Comparison of ENCODE assay signal across 8 cellular contexts in the genomic region with DNA sequence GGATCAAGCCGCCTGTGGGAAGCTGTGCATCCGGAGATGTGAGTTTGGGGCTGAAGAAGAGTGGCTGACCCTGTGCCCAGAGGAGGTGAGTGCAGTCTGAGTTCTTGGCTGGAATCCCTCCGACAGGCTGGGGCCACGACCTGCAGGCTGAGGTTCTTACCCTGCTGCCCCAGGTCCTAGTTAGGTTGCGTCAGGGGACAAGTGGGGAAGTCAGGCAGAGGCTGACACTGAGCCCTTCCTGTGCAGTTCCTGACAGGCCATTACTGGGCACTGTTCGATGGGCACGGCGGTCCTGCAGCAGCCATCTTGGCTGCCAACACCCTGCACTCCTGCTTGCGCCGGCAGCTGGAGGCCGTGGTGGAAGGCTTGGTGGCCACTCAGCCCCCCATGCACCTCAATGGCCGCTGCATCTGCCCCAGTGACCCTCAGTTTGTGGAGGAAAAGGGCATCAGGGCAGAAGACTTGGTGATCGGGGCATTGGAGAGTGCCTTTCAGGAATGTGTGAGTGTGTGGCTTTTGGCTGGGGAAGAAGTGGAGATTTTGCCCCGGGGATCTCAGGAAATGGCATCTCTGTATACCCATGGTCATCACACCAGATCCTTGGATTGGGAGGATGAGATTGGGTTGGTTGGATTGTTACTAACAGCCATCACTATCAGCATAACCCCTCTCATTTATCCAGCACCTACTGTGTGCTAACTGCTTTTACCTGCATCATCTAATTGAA. TPM values are rescaled to one million over a fixed set of nuclear protein-coding genes. Genes with fewer than 3 reads are reported as not detected.
A peak's percentile ranks its signal among the peaks of the same experiment; 100 is the strongest.
DNase-seq lines count a peak whose midpoint lies in the region; ATAC-seq and TF ChIP-seq lines count a peak whose summit lies in the region.

No MANE protein-coding gene starts in this region.

- H3K36me3 ChIP-seq in H7 (replicated peaks; ENCODE audit: control insufficient read depth, insufficient read depth, low read length) (peaks cover 5% of the 10 kb centered on the region), testis (ENCODE audit: low read depth, missing control alignments) (no peaks in the 10 kb centered on the region)

- H3K27ac Mint-ChIP-seq in activated CD8-positive, alpha-beta T cell treated with anti-CD3 and anti-CD28 coated beads for 36 hours = peak overlapping the region; percentile 94
- peak overlapping the region; percentile 91 for H3K27ac Mint-ChIP-seq in stimulated activated naive B cell treated with anti-CD40 and anti-IgM and Interleukin-4, amounts not matched to agents 10 μg/mL and 1 μg/mL and 100 μg/mL, for 72 hours

- no peaks in the 10 kb centered on the region for H3K27me3 Mint-ChIP-seq in activated CD8-positive, alpha-beta T cell treated with anti-CD3 and anti-CD28 coated beads for 36 hours
- H3K27me3 Mint-ChIP-seq in stimulated activated naive B cell treated with anti-CD40 and anti-IgM and Interleukin-4, amounts not matched to agents 10 μg/mL and 1 μg/mL and 100 μg/mL, for 72 hours = no peaks in the 10 kb centered on the region

- H3K4me3 ChIP-seq in H7 (ENCODE audit: insufficient read depth, low read depth, low read length) = no peak overlapping the region
- no peak overlapping the region for H3K4me3 ChIP-seq in testis

- POLR2A ChIA-PET in activated CD8-positive, alpha-beta T cell treated with anti-CD3 and anti-CD28 coated beads for 36 hours (lab: Charles Lee) = interaction anchor here (1.3 to 33.3 kb wide), 5 partner anchors 10 to 31 kb away, joined by 3 to 949 read pairs (median 38); partner anchors contain the start of genes GLYCTK, TWF2 and WDR82

- peak; percentile 5 for ATAC-seq in activated CD8-positive, alpha-beta T cell treated with anti-CD3 and anti-CD28 coated beads for 36 hours
- peak; percentile 5 for ATAC-seq in left ventricle myocardium superior
- no peak for ATAC-seq in stimulated activated naive B cell treated with anti-CD40 and anti-IgM and Interleukin-4, amounts not matched to agents 10 μg/mL and 1 μg/mL and 100 μg/mL, for 72 hours (replicated peaks)

- peaks cover 71% of the 10 kb centered on the region for H3K4me1 Mint-ChIP-seq in activated CD8-positive, alpha-beta T cell treated with anti-CD3 and anti-CD28 coated beads for 36 hours (ENCODE audit: low read depth)
- peaks cover 44 to 75% of the 10 kb centered on the region in 2 donors for H3K4me1 Mint-ChIP-seq in stimulated activated naive B cell treated with anti-CD40 and anti-IgM and Interleukin-4, amounts not matched to agents 10 μg/mL and 1 μg/mL and 100 μg/mL, for 72 hours

- CTCF ChIA-PET in activated CD8-positive, alpha-beta T cell treated with anti-CD3 and anti-CD28 coated beads for 36 hours (lab: Charles Lee) = interaction anchor here (0.6 to 2.0 kb wide), 5 partner anchors 12 to 92 kb away, joined by 3 to 6 read pairs (median 5); no protein-coding TSS in a partner anchor

- H3K36me3 Mint-ChIP-seq in activated CD8-positive, alpha-beta T cell treated with anti-CD3 and anti-CD28 coated beads for 36 hours (ENCODE audit: low read depth) = peaks cover 76% of the 10 kb centered on the region
- peaks cover 34 to 45% of the 10 kb centered on the region in 2 donors for H3K36me3 Mint-ChIP-seq in stimulated activated naive B cell treated with anti-CD40 and anti-IgM and Interleukin-4, amounts not matched to agents 10 μg/mL and 1 μg/mL and 100 μg/mL, for 72 hours

- no peak overlapping the region for H3K27ac ChIP-seq in testis

- H3K9me3 ChIP-seq in testis = no peaks in the 10 kb centered on the region

- 83 to 86% methylated on average over 11 to 14 of the region's 14 CpGs for WGBS in testis, 2 donors

- peak; percentile 50 for DNase-seq in H7
- peak; percentile 47 for DNase-seq in activated CD8-positive, alpha-beta T cell treated with anti-CD3 and anti-CD28 coated beads for 36 hours
- no peak for DNase-seq in left ventricle myocardium superior
- no peak for DNase-seq in stimulated activated naive B cell treated with anti-CD40 and anti-IgM and Interleukin-4, amounts not matched to agents 10 μg/mL and 1 μg/mL and 100 μg/mL, for 72 hours
- DNase-seq in testis = no peak
- DNase-seq in RPMI8226 = no peak
- no peak for DNase-seq in NCI-H1048 (lab: John Stamatoyannopoulos, UW)
- no peak for DNase-seq in COLO829 (ENCODE audit: low spot score)

- TF ChIP-seq CTCF in activated CD8-positive, alpha-beta T cell treated with anti-CD3 and anti-CD28 coated beads for 36 hours (IDR thresholded peaks at IDR 0.05) = no peak
- TF ChIP-seq CTCF in testis (IDR thresholded peaks at IDR 0.05) = no peak

- H3K4me1 ChIP-seq in testis = peaks cover 11% of the 10 kb centered on the region

- intact Hi-C loops in activated CD8-positive, alpha-beta T cell treated with anti-CD3 and anti-CD28 coated beads for 36 hours (cut with micrococcal nuclease) = no loop called here
- intact Hi-C loops in left ventricle myocardium superior (cut with micrococcal nuclease) = no loop called here
- intact Hi-C loops in testis (cut with DNase I; ENCODE audit: low total_unique reads) = no loop called here

- TF ChIP-seq POLR2A in testis (IDR thresholded peaks at IDR 0.05) = no peak

- H3K4me3 Mint-ChIP-seq in activated CD8-positive, alpha-beta T cell treated with anti-CD3 and anti-CD28 coated beads for 36 hours = peak overlapping the region; percentile 94
- H3K4me3 Mint-ChIP-seq in stimulated activated naive B cell treated with anti-CD40 and anti-IgM and Interleukin-4, amounts not matched to agents 10 μg/mL and 1 μg/mL and 100 μg/mL, for 72 hours = peak overlapping the region; percentile 80 to 81

- H3K27me3 ChIP-seq in H7 (ENCODE audit: control insufficient read depth, insufficient read depth, low read length) (peaks cover 27% of the 10 kb centered on the region), testis (no peaks in the 10 kb centered on the region)

- H3K9me3 Mint-ChIP-seq in activated CD8-positive, alpha-beta T cell treated with anti-CD3 and anti-CD28 coated beads for 36 hours = peaks cover 4% of the 10 kb centered on the region
- peaks cover 0 to 1% of the 10 kb centered on the region in 2 donors for H3K9me3 Mint-ChIP-seq in stimulated activated naive B cell treated with anti-CD40 and anti-IgM and Interleukin-4, amounts not matched to agents 10 μg/mL and 1 μg/mL and 100 μg/mL, for 72 hours

RNA-seq across cellular contexts. Expression of gene PPM1M, which starts 1.3 kb away (rescaled TPM):
- 2.9 and 4.5 TPM in 2 replicates for total RNA-seq in H7 (2014; rRNA removed; shearing (Covaris generic))
- total RNA-seq in activated CD8-positive, alpha-beta T cell treated with anti-CD3 and anti-CD28 coated beads for 36 hours = 100 to 1,000 TPM in 1 of 2 experiments, 10 to 100 TPM in 1; 94.3 to 100 TPM
- total RNA-seq in left ventricle myocardium superior (9.0 TPM), testis (10 to 100 TPM; 12.9 to 15.2 TPM)
- 22.2 TPM for polyA plus RNA-seq in testis (ENCODE audit: insufficient read depth, low read depth, low replicate concordance)

RNA-seq across cellular contexts. Expression of gene TWF2, which starts 7.9 kb away (rescaled TPM):
- total RNA-seq in H7 (2014; rRNA removed; shearing (Covaris generic)) = 85.8 and 99.0 TPM in 2 replicates
- total RNA-seq in activated CD8-positive, alpha-beta T cell treated with anti-CD3 and anti-CD28 coated beads for 36 hours = 100 to 1,000 TPM; 137 TPM
- total RNA-seq in left ventricle myocardium superior (103 TPM), testis (10 to 100 TPM; 36.5 to 58.1 TPM)
- 30.0 TPM for polyA plus RNA-seq in testis (ENCODE audit: insufficient read depth, low read depth, low replicate concordance)

RNA-seq across cellular contexts. Expression of gene TLR9, which starts 21.4 kb away (rescaled TPM):
- total RNA-seq in H7 (2014; rRNA removed; shearing (Covaris generic)) = not detected in 2 replicates
- total RNA-seq in activated CD8-positive, alpha-beta T cell treated with anti-CD3 and anti-CD28 coated beads for 36 hours = 1 to 10 TPM; 2.0 TPM
- 0.17 TPM for total RNA-seq in left ventricle myocardium superior
- under 1 TPM; 0.08 to 0.25 TPM for total RNA-seq in testis
- 0.20 TPM for polyA plus RNA-seq in testis (ENCODE audit: insufficient read depth, low read depth, low replicate concordance)

RNA-seq across cellular contexts. Expression of gene WDR82, which starts 31.6 kb away (rescaled TPM):
- 60.3 and 63.8 TPM in 2 replicates for total RNA-seq in H7 (2014; rRNA removed; shearing (Covaris generic))
- 100 to 1,000 TPM; 103 to 105 TPM for total RNA-seq in activated CD8-positive, alpha-beta T cell treated with anti-CD3 and anti-CD28 coated beads for 36 hours
- total RNA-seq in left ventricle myocardium superior (67.5 TPM), testis (10 to 100 TPM; 76.1 to 85.7 TPM)
- 80.9 TPM for polyA plus RNA-seq in testis (ENCODE audit: insufficient read depth, low read depth, low replicate concordance)

RNA-seq across cellular contexts. Expression of gene GLYCTK, which starts 40.7 kb away (rescaled TPM):
- total RNA-seq in H7 (2014; rRNA removed; shearing (Covaris generic)) = 6.1 and 8.5 TPM in 2 replicates
- total RNA-seq in activated CD8-positive, alpha-beta T cell treated with anti-CD3 and anti-CD28 coated beads for 36 hours = 10 to 100 TPM; 21.6 to 21.9 TPM
- total RNA-seq in left ventricle myocardium superior (4.0 TPM), testis (10 to 100 TPM in 1 of 2 donors, 1 to 10 TPM in 1; 9.7 to 15.6 TPM)
- 6.3 TPM for polyA plus RNA-seq in testis (ENCODE audit: insufficient read depth, low read depth, low replicate concordance)

Comparison
In these comparisons a context has a peak if more than half of its experiments do, and no peak if none do; other contexts are left out.
1. DNase-seq: peak in H7 (single experiment) and activated CD8-positive, alpha-beta T cell treated with anti-CD3 and anti-CD28 coated beads for 36 hours (single experiment); none in left ventricle myocardium superior (single experiment), stimulated activated naive B cell treated with anti-CD40 and anti-IgM and Interleukin-4, amounts not matched to agents 10 μg/mL and 1 μg/mL and 100 μg/mL, for 72 hours (single experiment), testis (single experiment), RPMI8226 (single experiment), NCI-H1048 (single experiment) and COLO829 (single experiment).
2. ATAC-seq: peak in activated CD8-positive, alpha-beta T cell treated with anti-CD3 and anti-CD28 coated beads for 36 hours (single experiment) and left ventricle myocardium superior (single experiment); none in stimulated activated naive B cell treated with anti-CD40 and anti-IgM and Interleukin-4, amounts not matched to agents 10 μg/mL and 1 μg/mL and 100 μg/mL, for 72 hours (0 of 2).